ENCODE assay signal across 12 cellular contexts in genomic region chr19:16581971-16582343, GRCh38. TPM values are rescaled to one million over a fixed set of nuclear protein-coding genes. Genes with fewer than 3 reads are reported as not detected.
DNase-seq lines count a peak whose midpoint lies in the region; ATAC-seq and TF ChIP-seq lines count a peak whose summit lies in the region.
"Had no signal": no experiment of that assay in that cellular context is flagged by ENCODE, and none has a peak within 500 bp of the region (broad histone marks: within the 10 kb centered on the region; RNA-seq: fewer than 3 reads in every experiment).

No MANE protein-coding gene starts in this region.

- peak overlapping the region in 5 of 7 donors; percentile 15 to 91 (median 76) for H3K27ac Mint-ChIP-seq in CD14-positive monocyte
- H3K27ac Mint-ChIP-seq in central memory CD8-positive, alpha-beta T cell (ENCODE audit: low read depth), result peak overlapping the region; percentile 79

- H3K4me1 Mint-ChIP-seq in CD14-positive monocyte, result peaks cover 47% of the 10 kb centered on the region
- H3K4me1 Mint-ChIP-seq in central memory CD8-positive, alpha-beta T cell, result peaks cover 56% of the 10 kb centered on the region

- ATAC-seq in central memory CD8-positive, alpha-beta T cell (replicated peaks; ENCODE audit: extremely low read depth, poor library complexity, severe bottlenecking), result no peak
- peak; percentile 82 for ATAC-seq in omental fat pad (ENCODE audit: low FRiP score)
- ATAC-seq in GM21576 (IDR thresholded peaks at IDR 0.05; ENCODE audit: unreplicated experiment), result no peak

- peaks cover 58% of the 10 kb centered on the region for H3K4me1 ChIP-seq in Karpas-422 (ENCODE audit: low read length)

- H3K27ac ChIP-seq in Karpas-422 (ENCODE audit: low read length), result peak overlapping the region; percentile 98
- peak overlapping the region in 1 of 2 donors; percentile 2 for H3K27ac ChIP-seq in coronary artery

- no peaks in the 10 kb centered on the region for H3K27me3 ChIP-seq in Karpas-422 (ENCODE audit: low read length)
- H3K27me3 ChIP-seq: esophagus squamous epithelium had no signal

- H3K9ac ChIP-seq in Karpas-422 (ENCODE audit: low read length), result peak overlapping the region; percentile 82; the same call in 1 of the 2 replicates

- no peaks in the 10 kb centered on the region for H3K9me2 ChIP-seq in Karpas-422 (replicated peaks; ENCODE audit: insufficient read depth, low read length)

- no peaks in the 10 kb centered on the region for H3K9me3 Mint-ChIP-seq in CD14-positive monocyte
- no peaks in the 10 kb centered on the region for H3K9me3 Mint-ChIP-seq in central memory CD8-positive, alpha-beta T cell

- H3K9me3 ChIP-seq in Karpas-422 (ENCODE audit: low read length), result no peaks in the 10 kb centered on the region
- H3K9me3 ChIP-seq: esophagus squamous epithelium had no signal

- no peak overlapping the region for H3K4me3 Mint-ChIP-seq in CD14-positive monocyte
- no peak overlapping the region for H3K4me3 Mint-ChIP-seq in central memory CD8-positive, alpha-beta T cell

- H3K4me2 ChIP-seq in Karpas-422 (ENCODE audit: low read depth, low read length, poor library complexity, severe bottlenecking), result peak overlapping the region; percentile 29

- DNase-seq in CD14-positive monocyte (ENCODE audit: low spot score) (no peak), Karpas-422 (no peak), omental fat pad (ENCODE audit: low spot score) (no peak), coronary artery (ENCODE audit: low spot score) (no peak), T-helper 9 cell (no peak), NCI-H1417 (lab: John Stamatoyannopoulos, UW) (no peak)
- no peak for DNase-seq in central memory CD8-positive, alpha-beta T cell (ENCODE audit: low spot score in 2 of 2)
- DNase-seq: activated CD4-positive, CD25-positive, alpha-beta regulatory T cell treated with anti-CD3 and anti-CD28 coated beads, Interleukin-2, amount 50 U/mL, for 72 hours; esophagus squamous epithelium; NCI-H2081; RPMI8226 had no signal

- no peaks in the 10 kb centered on the region for H3K36me3 ChIP-seq in Karpas-422 (ENCODE audit: insufficient read depth, low read length)

- H3K4me3 ChIP-seq in Karpas-422 (ENCODE audit: low read length) (no peak overlapping the region), coronary artery (no peak overlapping the region)
- H3K4me3 ChIP-seq: esophagus squamous epithelium had no signal

- peaks cover 95% of the 10 kb centered on the region for H3K79me2 ChIP-seq in Karpas-422 (ENCODE audit: low read length)

- H4K20me1 ChIP-seq in Karpas-422 (ENCODE audit: insufficient read depth, low read depth, low read length), result peaks cover 14% of the 10 kb centered on the region

- intact Hi-C loops in CD14-positive monocyte (cut with micrococcal nuclease), result loop anchor here in 1 of 2 donors (10.0 kb wide), 1 partner anchor 137 kb away; no protein-coding TSS in a partner anchor

- H3K27me3 Mint-ChIP-seq in CD14-positive monocyte (ENCODE audit: low read depth in 3 of 3), result peaks cover 0 to 2% (median 0%) of the 10 kb centered on the region in 3 donors
- H3K27me3 Mint-ChIP-seq in central memory CD8-positive, alpha-beta T cell, result no peaks in the 10 kb centered on the region

- H2AFZ ChIP-seq in Karpas-422 (ENCODE audit: low read length), result no peak overlapping the region

- peaks cover 18 to 40% of the 10 kb centered on the region in 2 donors for H3K36me3 Mint-ChIP-seq in CD14-positive monocyte
- H3K36me3 Mint-ChIP-seq in central memory CD8-positive, alpha-beta T cell (ENCODE audit: insufficient read depth), result peaks cover 46% of the 10 kb centered on the region

- TF ChIP-seq CTCF in CD14-positive monocyte (IDR thresholded peaks at IDR 0.05) (no peak), omental fat pad (IDR thresholded peaks at IDR 0.05) (no peak), coronary artery (IDR thresholded peaks at IDR 0.05) (no peak)

RNA-seq across cellular contexts. Expression of gene SLC35E1, which starts 9.7 kb away (rescaled TPM):
- polyA plus RNA-seq in CD14-positive monocyte, result 10 to 100 TPM; 12.1 to 13.5 TPM
- 33.5 and 39.4 TPM in 2 replicates for total RNA-seq in Karpas-422 (2014; rRNA removed; shearing (Covaris generic); ENCODE audit: low replicate concordance)
- total RNA-seq in omental fat pad, result 10 to 100 TPM; 22.9 to 46.3 (median 36.1) TPM

RNA-seq across cellular contexts. Expression of gene CHERP, which starts 39.7 kb away (rescaled TPM):
- 1 to 10 TPM; 3.2 to 5.3 TPM for polyA plus RNA-seq in CD14-positive monocyte
- 5.9 and 14.9 TPM in 2 replicates for total RNA-seq in Karpas-422 (2014; rRNA removed; shearing (Covaris generic); ENCODE audit: low replicate concordance)
- total RNA-seq in omental fat pad, result 10 to 100 TPM in 2 of 4 donors, 1 to 10 TPM in 2; 5.9 to 25.1 (median 10.8) TPM

RNA-seq across cellular contexts. Expression of gene MED26, which starts 46.0 kb away (rescaled TPM):
- 1 to 10 TPM; 1.1 to 2.1 TPM for polyA plus RNA-seq in CD14-positive monocyte
- 15.0 and 23.7 TPM in 2 replicates for total RNA-seq in Karpas-422 (2014; rRNA removed; shearing (Covaris generic); ENCODE audit: low replicate concordance)
- total RNA-seq in omental fat pad, result 10 to 100 TPM in 1 of 4 donors, 1 to 10 TPM in 3; 7.2 to 15.5 (median 8.2) TPM
